Comparison of ENCODE assay signal across 8 cellular contexts in the genomic region with DNA sequence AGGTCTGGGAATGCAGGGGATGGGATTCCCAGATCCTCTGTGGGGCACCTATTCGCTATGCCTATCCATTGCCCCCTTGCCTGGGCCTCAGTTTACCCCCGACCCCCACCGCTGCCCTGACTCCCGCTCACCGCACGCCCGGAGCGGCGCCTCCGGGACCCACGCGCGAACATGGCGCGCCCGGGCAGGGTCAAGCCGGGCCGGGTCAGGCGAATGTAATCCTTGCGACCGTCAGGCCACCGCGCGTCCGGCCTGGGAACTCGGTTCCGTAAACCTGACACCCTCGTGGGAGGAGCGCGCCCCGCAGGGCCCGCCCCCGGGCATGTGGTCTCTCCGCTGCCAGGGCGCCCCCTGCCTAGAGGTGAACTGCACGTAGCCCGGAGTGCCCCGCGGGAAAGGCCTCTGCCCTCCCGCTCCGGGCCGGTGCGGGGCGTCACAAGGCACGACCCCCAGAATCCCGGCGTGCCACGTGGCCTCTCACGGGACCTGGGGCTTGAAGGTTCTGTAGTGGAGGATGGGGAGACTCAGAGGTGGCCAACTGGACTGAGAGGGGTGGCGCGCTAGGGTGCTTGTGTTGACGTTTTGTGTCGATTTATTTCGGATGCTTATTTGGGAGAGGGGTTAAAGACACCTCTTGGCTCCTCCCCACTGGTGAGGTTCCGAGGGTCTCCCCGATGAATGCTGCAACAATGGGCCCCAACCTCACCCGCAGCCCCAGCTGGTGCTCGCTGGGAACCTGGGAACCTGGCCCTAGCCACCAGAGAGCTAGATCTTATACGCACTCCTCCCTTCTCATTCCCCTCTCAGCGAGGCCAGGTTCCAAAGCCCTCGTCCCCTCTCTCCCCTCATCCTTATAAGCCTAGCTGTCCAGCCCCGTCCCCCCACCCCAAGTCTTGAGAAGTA.
DNase-seq lines count a peak whose midpoint lies in the region; ATAC-seq and TF ChIP-seq lines count a peak whose summit lies in the region.

A gene with protein sequence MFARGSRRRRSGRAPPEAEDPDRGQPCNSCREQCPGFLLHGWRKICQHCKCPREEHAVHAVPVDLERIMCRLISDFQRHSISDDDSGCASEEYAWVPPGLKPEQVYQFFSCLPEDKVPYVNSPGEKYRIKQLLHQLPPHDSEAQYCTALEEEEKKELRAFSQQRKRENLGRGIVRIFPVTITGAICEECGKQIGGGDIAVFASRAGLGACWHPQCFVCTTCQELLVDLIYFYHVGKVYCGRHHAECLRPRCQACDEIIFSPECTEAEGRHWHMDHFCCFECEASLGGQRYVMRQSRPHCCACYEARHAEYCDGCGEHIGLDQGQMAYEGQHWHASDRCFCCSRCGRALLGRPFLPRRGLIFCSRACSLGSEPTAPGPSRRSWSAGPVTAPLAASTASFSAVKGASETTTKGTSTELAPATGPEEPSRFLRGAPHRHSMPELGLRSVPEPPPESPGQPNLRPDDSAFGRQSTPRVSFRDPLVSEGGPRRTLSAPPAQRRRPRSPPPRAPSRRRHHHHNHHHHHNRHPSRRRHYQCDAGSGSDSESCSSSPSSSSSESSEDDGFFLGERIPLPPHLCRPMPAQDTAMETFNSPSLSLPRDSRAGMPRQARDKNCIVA (minus strand): TSS at position 249 of the 903 bp plus-strand sequence. CDS start 76 bp downstream, at position 173.

- H3K36me3 ChIP-seq in ES-I3 (ENCODE audit: insufficient read depth, low read length) (no peaks in the 10 kb centered on the region; the same call in 1 of the 2 replicates), muscle layer of colon (ENCODE audit: insufficient read depth, low read length) (no peaks in the 10 kb centered on the region), subcutaneous abdominal adipose tissue (ENCODE audit: control insufficient read depth in 5 of 5, insufficient read depth in 5 of 5, low read length in 5 of 5) (peaks cover 0 to 13% (median 5%) of the 10 kb centered on the region in 5 donors)

- H3K9me3 ChIP-seq in ES-I3 (ENCODE audit: control insufficient read depth, insufficient read depth, low read length), result no peaks in the 10 kb centered on the region
- no peaks in the 10 kb centered on the region for H3K9me3 ChIP-seq in muscle layer of colon (ENCODE audit: low read length)
- H3K9me3 ChIP-seq in subcutaneous abdominal adipose tissue (ENCODE audit: control insufficient read depth in 5 of 5, low read length in 5 of 5), result no peaks in the 10 kb centered on the region

- H3K9ac ChIP-seq in ES-I3 (ENCODE audit: low read depth, low read length), result peak within 1 kb of the TSS; percentile 76
- no peak within 1 kb of the TSS for H3K9ac ChIP-seq in muscle layer of colon (ENCODE audit: low read length)
- H3K9ac ChIP-seq in subcutaneous abdominal adipose tissue (ENCODE audit: low read length in 5 of 5), result peak within 1 kb of the TSS in 4 of 5 donors; percentile 40 to 73 (median 68)

- DNase-seq in NCI-H748 treated with DMSO at 0.1 percent for 48 hours (lab: John Stamatoyannopoulos, UW) (peak; percentile 20), epithelial cell of esophagus (ENCODE audit: low read depth) (peak; percentile 70), NCI-H1048 (lab: John Stamatoyannopoulos, UW) (no peak)
- DNase-seq in activated CD8-positive, alpha-beta memory T cell treated with anti-CD3 and anti-CD28 coated beads, Interleukin-2, amount 50 U/mL, for 4 hours, result peak; percentile 75

- peak; percentile 26 for ATAC-seq in HG03039 (IDR thresholded peaks at IDR 0.05; ENCODE audit: unreplicated experiment)

- H3K4me3 ChIP-seq in epithelial cell of esophagus (ENCODE audit: low read length) (peak within 1 kb of the TSS; percentile 77), muscle layer of colon (ENCODE audit: low read depth in 1 of 2, low read length in 2 of 2) (peak within 1 kb of the TSS; percentile 45 to 50), subcutaneous abdominal adipose tissue (ENCODE audit: low read depth in 1 of 5, low read length in 5 of 5) (peak within 1 kb of the TSS; percentile 58 to 70 (median 66))

- H3K27ac ChIP-seq in muscle layer of colon (ENCODE audit: low read depth, low read length) (peak within 1 kb of the TSS; percentile 57), subcutaneous abdominal adipose tissue (ENCODE audit: low read depth, low read length) (peak within 1 kb of the TSS; percentile 79)

- TF ChIP-seq CTCF in epithelial cell of esophagus (IDR thresholded peaks at IDR 0.05; ENCODE audit: insufficient read depth, low read depth, low read length, missing control alignments), result peak; percentile 18

- peaks cover 8% of the 10 kb centered on the region; the same call in 1 of the 2 replicates for H3K4me1 ChIP-seq in ES-I3 (ENCODE audit: insufficient read depth, low read length)
- peaks cover 14% of the 10 kb centered on the region for H3K4me1 ChIP-seq in muscle layer of colon (ENCODE audit: insufficient read depth, low read length)
- peaks cover 0 to 29% (median 20%) of the 10 kb centered on the region in 5 donors for H3K4me1 ChIP-seq in subcutaneous abdominal adipose tissue (ENCODE audit: control insufficient read depth in 5 of 5, insufficient read depth in 5 of 5, low read length in 5 of 5)

- H3K27me3 ChIP-seq in muscle layer of colon (ENCODE audit: control insufficient read depth in 1 of 2, insufficient read depth in 2 of 2, low read length in 2 of 2) (peaks cover 0 to 7% of the 10 kb centered on the region in 2 donors), subcutaneous abdominal adipose tissue (ENCODE audit: control insufficient read depth in 5 of 5, insufficient read depth in 4 of 5, low read length in 5 of 5) (peaks cover 0 to 6% (median 2%) of the 10 kb centered on the region in 5 donors)
